8 cellular contexts compared by ENCODE assay signal in the genomic region with DNA sequence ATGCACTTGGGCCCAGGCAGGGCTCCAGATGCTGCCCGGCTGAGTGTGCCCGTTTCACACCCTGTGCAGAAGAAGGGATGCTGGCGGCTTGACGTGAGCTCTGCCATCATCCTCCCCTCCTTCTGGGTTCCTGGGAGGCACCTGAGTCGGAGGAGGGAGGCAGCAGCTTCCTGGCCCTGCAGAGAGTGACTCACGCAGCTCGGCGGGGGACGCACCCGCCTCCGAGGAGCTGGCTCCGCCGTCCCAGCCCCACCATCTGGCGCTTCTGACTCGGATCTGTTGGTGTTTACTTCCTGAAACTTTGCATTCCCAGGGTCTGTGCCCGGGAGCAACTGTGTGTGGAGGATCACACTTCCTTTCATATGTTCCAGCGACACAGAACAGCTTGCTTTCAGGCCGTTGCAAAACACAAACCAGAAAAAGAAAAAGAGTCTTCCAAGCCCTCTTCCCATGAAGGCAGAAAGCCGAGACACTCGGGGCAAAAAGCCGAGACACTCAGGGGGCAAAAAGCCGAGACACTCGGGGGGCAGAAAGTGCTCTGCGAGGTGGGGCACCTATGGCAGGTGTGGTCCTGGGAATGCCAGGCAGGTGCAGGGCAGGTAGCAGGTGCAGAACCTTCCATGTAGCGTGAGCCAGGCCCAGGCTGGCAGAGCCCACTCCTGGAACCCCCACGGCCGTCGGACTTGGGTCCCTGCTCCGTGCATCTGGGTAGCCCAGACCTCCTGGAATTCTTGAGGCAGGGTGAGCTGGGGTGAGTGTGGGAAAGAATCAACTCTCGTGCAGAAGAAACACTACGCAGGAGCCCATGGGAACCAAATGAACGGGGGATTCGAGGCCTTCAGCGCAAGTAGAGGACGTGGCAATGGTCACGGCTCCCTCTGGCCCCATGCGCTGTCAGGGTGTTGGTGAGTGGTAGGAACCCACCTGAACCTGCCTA. TPM values are rescaled to one million over a fixed set of nuclear protein-coding genes. Genes with fewer than 3 reads are reported as not detected.
DNase-seq lines count a peak whose midpoint lies in the region; FAIRE-seq and TF ChIP-seq lines count a peak whose summit lies in the region.

No MANE protein-coding gene starts in this region.

- H3K4me2 ChIP-seq in Karpas-422 (ENCODE audit: low read depth, low read length, poor library complexity, severe bottlenecking): no peak overlapping the region

- H3K4me3 ChIP-seq in ACC112 (ENCODE audit: low read depth, low read length): peak overlapping the region; percentile 25; the same call in 1 of the 2 replicates
- no peak overlapping the region for H3K4me3 ChIP-seq in HFF-Myc (replicated peaks; ENCODE audit: low read depth, low read length)
- H3K4me3 ChIP-seq in Karpas-422 (ENCODE audit: low read length): no peak overlapping the region

- H3K79me2 ChIP-seq in ACC112 (ENCODE audit: control insufficient read depth, insufficient read depth, low read length, unreplicated experiment): no peaks in the 10 kb centered on the region
- no peaks in the 10 kb centered on the region for H3K79me2 ChIP-seq in Karpas-422 (ENCODE audit: low read length)

- H3K9me3 ChIP-seq in Karpas-422 (ENCODE audit: low read length): peaks cover 11% of the 10 kb centered on the region; the same call in 1 of the 2 replicates

- TF ChIP-seq CTCF in HFF-Myc (IDR thresholded peaks at IDR 0.05; ENCODE audit: low read depth, low read length, missing control alignments) (no peak), GM10266 (IDR thresholded peaks at IDR 0.05; ENCODE audit: control insufficient read depth, insufficient read depth, low read depth, missing control alignments) (no peak)

- DNase-seq in HFF-Myc (ENCODE audit: extremely low read depth, low read depth) (peak; percentile 29), amniotic epithelial cell (ENCODE audit: low read depth) (peak; percentile 62), iPS-NIHi11 (ENCODE audit: low spot score) (peak; percentile 80), NAMALWA (ENCODE audit: low spot score) (no peak), Karpas-422 (no peak), GM19239 (ENCODE audit: insufficient read length, low spot score) (no peak), GM10266 (ENCODE audit: extremely low spot score) (no peak)

- H3K27ac ChIP-seq in ACC112 (ENCODE audit: low read depth, low read length) (no peak overlapping the region), Karpas-422 (ENCODE audit: low read length) (no peak overlapping the region)

- H3K4me1 ChIP-seq in ACC112 (ENCODE audit: control insufficient read depth, insufficient read depth, low read length, unreplicated experiment) (peaks cover 4% of the 10 kb centered on the region), Karpas-422 (ENCODE audit: low read length) (no peaks in the 10 kb centered on the region)

- FAIRE-seq in GM19239 (lab: Jason Lieb, UNC): no peak

- H2AFZ ChIP-seq in ACC112 (ENCODE audit: low read length, unreplicated experiment) (no peak overlapping the region), Karpas-422 (ENCODE audit: low read length) (no peak overlapping the region)

- H3K9ac ChIP-seq in Karpas-422 (ENCODE audit: low read length): no peak overlapping the region

- H3K9me2 ChIP-seq in Karpas-422 (replicated peaks; ENCODE audit: insufficient read depth, low read length): no peaks in the 10 kb centered on the region

- peaks cover 33% of the 10 kb centered on the region for H3K27me3 ChIP-seq in ACC112 (ENCODE audit: insufficient read depth, low read length)
- no peaks in the 10 kb centered on the region for H3K27me3 ChIP-seq in Karpas-422 (ENCODE audit: low read length)

- H3K36me3 ChIP-seq in ACC112 (ENCODE audit: insufficient read depth, low read length) (no peaks in the 10 kb centered on the region), Karpas-422 (ENCODE audit: insufficient read depth, low read length) (no peaks in the 10 kb centered on the region)

- no peaks in the 10 kb centered on the region for H4K20me1 ChIP-seq in Karpas-422 (ENCODE audit: insufficient read depth, low read depth, low read length)

RNA-seq across cellular contexts. Expression of a gene that starts 27.6 kb away (rescaled TPM):
- total RNA-seq in Karpas-422 (2014; rRNA removed; shearing (Covaris generic); ENCODE audit: low replicate concordance): not detected in 2 replicates

Comparison
In these comparisons a context has a peak if more than half of its experiments do, and no peak if none do; other contexts are left out.
1. DNase-seq: peak in HFF-Myc (single experiment), amniotic epithelial cell (single experiment) and iPS-NIHi11 (single experiment); none in NAMALWA (single experiment), Karpas-422 (single experiment), GM19239 (single experiment) and GM10266 (single experiment).